27 cellular contexts compared by ENCODE assay signal in the genomic region with DNA sequence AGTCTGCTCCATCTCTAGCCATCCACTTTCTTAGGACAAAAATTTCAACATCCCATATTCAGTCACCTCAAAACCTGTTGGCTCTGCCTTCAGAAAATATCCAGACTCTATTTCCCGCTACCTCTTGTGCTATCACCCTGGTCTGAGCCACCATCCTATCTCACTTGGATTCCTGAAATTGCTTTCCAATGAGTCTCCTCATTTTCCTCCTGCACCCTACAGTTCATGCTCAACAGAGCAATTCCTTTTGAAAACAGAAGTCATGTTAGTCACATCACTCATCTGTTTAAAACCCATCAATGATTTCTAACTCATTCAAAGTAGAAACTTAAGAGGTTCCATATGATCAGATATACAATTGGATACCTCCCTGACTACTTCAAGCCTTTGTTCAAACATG.
DNase-seq lines count a peak whose midpoint lies in the region; ATAC-seq and TF ChIP-seq lines count a peak whose summit lies in the region.
"Had no signal": no experiment of that assay in that cellular context is flagged by ENCODE, and none has a peak within 500 bp of the region (broad histone marks: within the 10 kb centered on the region; RNA-seq: fewer than 3 reads in every experiment).

No MANE protein-coding gene starts in this region.

- H3K36me3 ChIP-seq in adrenal gland (replicated peaks in 1 of 2), result no peaks in the 10 kb centered on the region
- H3K36me3 ChIP-seq: ascending aorta, heart left ventricle, upper lobe of left lung had no signal

- no peak for ATAC-seq in HG03097 (IDR thresholded peaks at IDR 0.05; ENCODE audit: low FRiP score, unreplicated experiment)
- ATAC-seq: activated CD4-positive, alpha-beta T cell treated with anti-CD3 and anti-CD28 coated beads for 36 hours; activated naive CD4-positive, alpha-beta T cell treated with anti-CD3 and anti-CD28 coated beads, Interleukin-2, amount 50 U/mL, for 72 hours; heart left ventricle; left colon; Panc1; stimulated activated memory B cell treated with anti-CD40 and anti-IgM and Interleukin-4, amounts not matched to agents 10 μg/mL and 1 μg/mL and 100 μg/mL, for 72 hours had no signal

- H3K36me3 Mint-ChIP-seq in immature natural killer cell, result peaks cover 0 to 3% (median 0%) of the 10 kb centered on the region in 3 donors
- H3K36me3 Mint-ChIP-seq: stimulated activated memory B cell treated with anti-CD40 and anti-IgM and Interleukin-4, amounts not matched to agents 10 μg/mL and 1 μg/mL and 100 μg/mL, for 72 hours had no signal

- H3K27me3 ChIP-seq in adrenal gland, result no peaks in the 10 kb centered on the region
- H3K27me3 ChIP-seq: ascending aorta, heart left ventricle, upper lobe of left lung had no signal

- 74 to 100% (median 88%) methylated on average over 1 of the region's 1 CpG for WGBS in adrenal gland, 4 donors

- DNase-seq in 8988T, result peak; percentile 18
- peak; percentile 10 for DNase-seq in HS-5 (ENCODE audit: low read depth)
- DNase-seq in astrocyte of the hippocampus (ENCODE audit: low read depth, low spot score), result peak; percentile 63
- peak; percentile 92 for DNase-seq in kidney glomerular epithelial cell (lab: John Stamatoyannopoulos, UW)
- no peak for DNase-seq in medulla oblongata (ENCODE audit: extremely low spot score)
- no peak for DNase-seq in immature natural killer cell
- DNase-seq in adrenal gland, result no peak
- DNase-seq: activated CD4-positive, alpha-beta T cell treated with anti-CD3 and anti-CD28 coated beads for 36 hours; activated effector memory CD4-positive, alpha-beta T cell treated with Interleukin-2 at 50 U/mL for 16 hours; activated T-cell treated with anti-CD3 and anti-CD28 coated beads for 4 hours; central memory CD4-positive, alpha-beta T cell; DMS79 treated with DMSO at 0.1 percent for 48 hours; GOT3; heart left ventricle; left colon; NCI-H1436; NCI-H2081; NCI-H748 treated with DMSO at 0.1 percent for 48 hours; nephron progenitor cell; SHP77; upper lobe of left lung had no signal

- H3K4me1 Mint-ChIP-seq in immature natural killer cell, result no peaks in the 10 kb centered on the region
- H3K4me1 Mint-ChIP-seq: activated CD4-positive, alpha-beta T cell treated with anti-CD3 and anti-CD28 coated beads for 36 hours; nephron progenitor cell; stimulated activated memory B cell treated with anti-CD40 and anti-IgM and Interleukin-4, amounts not matched to agents 10 μg/mL and 1 μg/mL and 100 μg/mL, for 72 hours had no signal

- H3K4me1 ChIP-seq in adrenal gland (replicated peaks in 1 of 2), result no peaks in the 10 kb centered on the region
- H3K4me1 ChIP-seq: ascending aorta, heart left ventricle, upper lobe of left lung had no signal

- TF ChIP-seq CTCF in adrenal gland (IDR thresholded peaks at IDR 0.05), result no peak

- H3K9me3 Mint-ChIP-seq in immature natural killer cell, result peaks cover 0 to 8% (median 0%) of the 10 kb centered on the region in 6 donors

- H3K4me3 Mint-ChIP-seq in immature natural killer cell, result no peak overlapping the region
- H3K4me3 Mint-ChIP-seq: activated CD4-positive, alpha-beta T cell treated with anti-CD3 and anti-CD28 coated beads for 36 hours; nephron progenitor cell; stimulated activated memory B cell treated with anti-CD40 and anti-IgM and Interleukin-4, amounts not matched to agents 10 μg/mL and 1 μg/mL and 100 μg/mL, for 72 hours had no signal

- H3K9me3 ChIP-seq in adrenal gland (replicated peaks in 1 of 3), result no peaks in the 10 kb centered on the region
- H3K9me3 ChIP-seq: ascending aorta had no signal

- no peak overlapping the region for H3K27ac ChIP-seq in adrenal gland
- H3K27ac ChIP-seq: ascending aorta, heart left ventricle, skin epidermis, upper lobe of left lung had no signal

- H3K4me3 ChIP-seq in adrenal gland, result no peak overlapping the region
- H3K4me3 ChIP-seq: ascending aorta, heart left ventricle, skin epidermis, upper lobe of left lung had no signal

- peaks cover 0 to 7% (median 3%) of the 10 kb centered on the region in 3 donors for H3K27me3 Mint-ChIP-seq in immature natural killer cell (ENCODE audit: low read depth in 3 of 3)
- H3K27me3 Mint-ChIP-seq: stimulated activated memory B cell treated with anti-CD40 and anti-IgM and Interleukin-4, amounts not matched to agents 10 μg/mL and 1 μg/mL and 100 μg/mL, for 72 hours had no signal

- no peak for TF ChIP-seq POLR2A in adrenal gland (IDR thresholded peaks at IDR 0.05)

- intact Hi-C loops in adrenal gland (cut with DNase I), result no loop called here

- no peak overlapping the region for H3K27ac Mint-ChIP-seq in immature natural killer cell
- H3K27ac Mint-ChIP-seq: activated CD4-positive, alpha-beta T cell treated with anti-CD3 and anti-CD28 coated beads for 36 hours; activated naive CD4-positive, alpha-beta T cell treated with anti-CD3 and anti-CD28 coated beads, Interleukin-2, amount 50 U/mL, for 72 hours; nephron progenitor cell; stimulated activated memory B cell treated with anti-CD40 and anti-IgM and Interleukin-4, amounts not matched to agents 10 μg/mL and 1 μg/mL and 100 μg/mL, for 72 hours had no signal

Comparison
In these comparisons a context has a peak if more than half of its experiments do, and no peak if none do; other contexts are left out.
1. DNase-seq: peak in 8988T (single experiment), HS-5 (single experiment), astrocyte of the hippocampus (single experiment) and kidney glomerular epithelial cell (single experiment); none in medulla oblongata (single experiment), immature natural killer cell (0 of 3) and adrenal gland (0 of 7).